ENCODE assay signal across 33 cellular contexts in genomic region chr12:29743072-29743471, GRCh38. TPM values are rescaled to one million over a fixed set of nuclear protein-coding genes. Genes with fewer than 3 reads are reported as not detected.
DNase-seq lines count a peak whose midpoint lies in the region; ATAC-seq, FAIRE-seq and TF ChIP-seq lines count a peak whose summit lies in the region.
"Had no signal": no experiment of that assay in that cellular context is flagged by ENCODE, and none has a peak within 500 bp of the region (broad histone marks: within the 10 kb centered on the region; RNA-seq: fewer than 3 reads in every experiment).

No MANE protein-coding gene starts in this region.

- no peaks in the 10 kb centered on the region for H3K9me3 Mint-ChIP-seq in progenitor cell of endocrine pancreas (ENCODE audit: low read depth)
- H3K9me3 Mint-ChIP-seq: activated CD4-positive, alpha-beta memory T cell treated with anti-CD3 and anti-CD28 coated beads, Interleukin-2, amount 10 ng/mL, durations not matched to agents 7 days and 5 days; activated naive CD8-positive, alpha-beta T cell treated with anti-CD3 and anti-CD28 coated beads, Interleukin-2, amount 50 U/mL, for 24 hours; effector memory CD8-positive, alpha-beta T cell had no signal

- no peak for TF ChIP-seq CTCF in psoas muscle (IDR thresholded peaks at IDR 0.05)
- TF ChIP-seq CTCF in progenitor cell of endocrine pancreas (IDR thresholded peaks at IDR 0.05; ENCODE audit: unreplicated experiment), result no peak
- TF ChIP-seq CTCF in thyroid gland (IDR thresholded peaks at IDR 0.05), result no peak

- no peak overlapping the region for H3K4me3 ChIP-seq in psoas muscle
- no peak overlapping the region for H3K4me3 ChIP-seq in small intestine (ENCODE audit: low read depth in 1 of 2, low read length in 2 of 2)
- H3K4me3 ChIP-seq in thyroid gland (replicated peaks in 1 of 3), result no peak overlapping the region
- H3K4me3 ChIP-seq: body of pancreas, coronary artery, esophagus muscularis mucosa, HAP-1, SJCRH30, transverse colon had no signal

- TF ChIP-seq POLR2A in thyroid gland (IDR thresholded peaks at IDR 0.05), result no peak

- intact Hi-C loops in psoas muscle (cut with DNase I), result loop anchor here in 1 of 2 donors (5.0 kb wide), 1 partner anchor 39 kb away; the partner anchor contains the start of gene TMTC1
- intact Hi-C loops in thyroid gland (cut with DNase I), result no loop called here

- no peak for TF ChIP-seq EP300 in Ishikawa (IDR thresholded peaks at IDR 0.05; ENCODE audit: borderline replicate concordance)

- H3K27ac ChIP-seq in epithelial cell of prostate (peak overlapping the region; percentile 73), psoas muscle (peak overlapping the region; percentile 74), small intestine (ENCODE audit: low read depth in 1 of 2, low read length in 1 of 2) (no peak overlapping the region), thyroid gland (no peak overlapping the region)
- H3K27ac ChIP-seq: body of pancreas, HL-60, SJCRH30, transverse colon had no signal

- H3K36me3 ChIP-seq in psoas muscle (ENCODE audit: insufficient read depth in 1 of 2, low read depth in 1 of 2) (peaks cover 0 to 13% of the 10 kb centered on the region in 2 donors), small intestine (ENCODE audit: control insufficient read depth in 2 of 2, insufficient read depth in 2 of 2, low read length in 2 of 2) (no peaks in the 10 kb centered on the region), thyroid gland (no peaks in the 10 kb centered on the region)
- H3K36me3 ChIP-seq: HAP-1, transverse colon had no signal

- H3K27me3 ChIP-seq in psoas muscle (ENCODE audit: insufficient read depth in 3 of 3, low read length in 2 of 3) (no peaks in the 10 kb centered on the region), small intestine (ENCODE audit: control insufficient read depth in 2 of 2, insufficient read depth in 2 of 2, low read length in 2 of 2) (no peaks in the 10 kb centered on the region), thyroid gland (no peaks in the 10 kb centered on the region)
- H3K27me3 ChIP-seq: body of pancreas, esophagus muscularis mucosa, SJCRH30, transverse colon had no signal

- no peak overlapping the region for H3K4me3 Mint-ChIP-seq in progenitor cell of endocrine pancreas (ENCODE audit: low read depth)
- H3K4me3 Mint-ChIP-seq: activated CD4-positive, alpha-beta memory T cell treated with anti-CD3 and anti-CD28 coated beads, Interleukin-2, amount 10 ng/mL, durations not matched to agents 7 days and 5 days; activated naive CD8-positive, alpha-beta T cell treated with anti-CD3 and anti-CD28 coated beads, Interleukin-2, amount 50 U/mL, for 24 hours; CD14-positive monocyte; effector memory CD8-positive, alpha-beta T cell; stimulated activated naive B cell treated with anti-CD40 and anti-IgM and Interleukin-4, amounts not matched to agents 10 μg/mL and 1 μg/mL and 100 μg/mL, for 72 hours had no signal

- no peak for FAIRE-seq in small intestine (lab: Jason Lieb, UNC)
- FAIRE-seq: D721Med, GM12892, HepG2, TTC549 had no signal

- H3K9me3 ChIP-seq in psoas muscle (no peaks in the 10 kb centered on the region), small intestine (ENCODE audit: control insufficient read depth, low read depth) (no peaks in the 10 kb centered on the region), thyroid gland (no peaks in the 10 kb centered on the region)
- H3K9me3 ChIP-seq: body of pancreas, esophagus muscularis mucosa, HAP-1, SJCRH30, transverse colon had no signal

- no peak for TF ChIP-seq RAD21 in Ishikawa (IDR thresholded peaks at IDR 0.05; ENCODE audit: low read depth)

- H3K4me1 ChIP-seq in psoas muscle, result peaks cover 59% of the 10 kb centered on the region
- H3K4me1 ChIP-seq in small intestine (ENCODE audit: control insufficient read depth in 2 of 2, insufficient read depth in 1 of 2, low read depth in 1 of 2, low read length in 1 of 2), result no peaks in the 10 kb centered on the region
- H3K4me1 ChIP-seq in thyroid gland, result no peaks in the 10 kb centered on the region
- H3K4me1 ChIP-seq: body of pancreas, transverse colon had no signal

- ATAC-seq in psoas muscle, result peak in 3 of 4 donors; percentile 41 to 61 (median 50)
- ATAC-seq in GM21576 (IDR thresholded peaks at IDR 0.05; ENCODE audit: unreplicated experiment), result no peak
- ATAC-seq: activated naive CD8-positive, alpha-beta T cell treated with anti-CD3 and anti-CD28 coated beads, Interleukin-2, amount 50 U/mL, for 24 hours; body of pancreas; effector memory CD8-positive, alpha-beta T cell; HepG2; stimulated activated naive B cell treated with anti-CD40 and anti-IgM and Interleukin-4, amounts not matched to agents 10 μg/mL and 1 μg/mL and 100 μg/mL, for 72 hours had no signal

- peak; percentile 5 for DNase-seq in DMS 273 treated with DMSO at 0.1 percent for 48 hours (lab: John Stamatoyannopoulos, UW)
- DNase-seq in epithelial cell of prostate (ENCODE audit: low read depth, low spot score), result no peak
- no peak for DNase-seq in psoas muscle
- no peak for DNase-seq in small intestine
- no peak for DNase-seq in progenitor cell of endocrine pancreas (ENCODE audit: low spot score, unreplicated experiment)
- DNase-seq in thyroid gland, result no peak
- DNase-seq: activated CD4-positive, alpha-beta memory T cell treated with anti-CD3 and anti-CD28 coated beads, Interleukin-2, amount 10 ng/mL, durations not matched to agents 7 days and 5 days; activated CD4-positive, CD25-positive, alpha-beta regulatory T cell treated with anti-CD3 and anti-CD28 coated beads, Interleukin-2, amount 50 U/mL, for 72 hours; activated gamma-delta T cell; activated naive CD8-positive, alpha-beta T cell treated with anti-CD3 and anti-CD28 coated beads, Interleukin-2, amount 50 U/mL, for 24 hours; body of pancreas; effector memory CD8-positive, alpha-beta T cell; NCI-H1105; NCI-H2081 treated with DMSO at 0.1 percent for 48 hours; NCI-H510A; NK-92 treated with Interleukin-12 subunit alpha and Interleukin-12 subunit beta, amount 100 ng/mL, for 24 hours; stimulated activated CD4-positive, alpha-beta T cell treated with anti-CD3 and anti-CD28 coated beads, Interleukin-12 subunit alpha, Interleukin-12 subunit beta, amount 100 ng/mL, for 4 hours; stimulated activated CD4-positive, alpha-beta T cell treated with anti-CD3 and anti-CD28 coated beads, Interleukin-4, amount 100 ng/mL, for 24 hours; stimulated activated naive B cell treated with anti-CD40 and anti-IgM and Interleukin-4, amounts not matched to agents 10 μg/mL and 1 μg/mL and 100 μg/mL, for 72 hours; T-helper 1 cell; transverse colon had no signal

- H3K27ac Mint-ChIP-seq in progenitor cell of endocrine pancreas, result no peak overlapping the region
- H3K27ac Mint-ChIP-seq: activated CD4-positive, alpha-beta memory T cell treated with anti-CD3 and anti-CD28 coated beads, Interleukin-2, amount 10 ng/mL, durations not matched to agents 7 days and 5 days; activated naive CD8-positive, alpha-beta T cell treated with anti-CD3 and anti-CD28 coated beads, Interleukin-2, amount 50 U/mL, for 24 hours; CD14-positive monocyte; effector memory CD8-positive, alpha-beta T cell; stimulated activated naive B cell treated with anti-CD40 and anti-IgM and Interleukin-4, amounts not matched to agents 10 μg/mL and 1 μg/mL and 100 μg/mL, for 72 hours had no signal

- no peaks in the 10 kb centered on the region for H3K27me3 Mint-ChIP-seq in progenitor cell of endocrine pancreas
- H3K27me3 Mint-ChIP-seq: activated CD4-positive, alpha-beta memory T cell treated with anti-CD3 and anti-CD28 coated beads, Interleukin-2, amount 10 ng/mL, durations not matched to agents 7 days and 5 days; activated naive CD8-positive, alpha-beta T cell treated with anti-CD3 and anti-CD28 coated beads, Interleukin-2, amount 50 U/mL, for 24 hours; effector memory CD8-positive, alpha-beta T cell; stimulated activated naive B cell treated with anti-CD40 and anti-IgM and Interleukin-4, amounts not matched to agents 10 μg/mL and 1 μg/mL and 100 μg/mL, for 72 hours had no signal

- 34 to 57% (median 38%) methylated on average over 4 of the region's 4 CpGs for WGBS in psoas muscle, 3 donors
- 83 to 93% (median 84%) methylated on average over 4 of the region's 4 CpGs for WGBS in small intestine, 3 donors
- WGBS in thyroid gland, 2 donors, result 87 to 90% methylated on average over 4 of the region's 4 CpGs

- H3K4me1 Mint-ChIP-seq in progenitor cell of endocrine pancreas (ENCODE audit: low read depth), result peaks cover 2% of the 10 kb centered on the region
- H3K4me1 Mint-ChIP-seq: activated CD4-positive, alpha-beta memory T cell treated with anti-CD3 and anti-CD28 coated beads, Interleukin-2, amount 10 ng/mL, durations not matched to agents 7 days and 5 days; activated naive CD8-positive, alpha-beta T cell treated with anti-CD3 and anti-CD28 coated beads, Interleukin-2, amount 50 U/mL, for 24 hours; CD14-positive monocyte; stimulated activated naive B cell treated with anti-CD40 and anti-IgM and Interleukin-4, amounts not matched to agents 10 μg/mL and 1 μg/mL and 100 μg/mL, for 72 hours had no signal

- peaks cover 2% of the 10 kb centered on the region for H3K36me3 Mint-ChIP-seq in progenitor cell of endocrine pancreas (ENCODE audit: insufficient read depth)
- H3K36me3 Mint-ChIP-seq: stimulated activated naive B cell treated with anti-CD40 and anti-IgM and Interleukin-4, amounts not matched to agents 10 μg/mL and 1 μg/mL and 100 μg/mL, for 72 hours had no signal

TF ChIP-seq in Ishikawa, 13 proteins besides CTCF, POLR2A, EP300 and RAD21:
- no peak for TF ChIP-seq YY1 (IDR thresholded peaks at IDR 0.05; ENCODE audit: low read depth)
- TF ChIP-seq EGR1 (IDR thresholded peaks at IDR 0.05), result no peak
- peak; percentile 65 for TF ChIP-seq CEBPB (IDR thresholded peaks at IDR 0.05)
- no peak for TF ChIP-seq TCF12 (IDR thresholded peaks at IDR 0.05; ENCODE audit: low read depth)

RNA-seq across cellular contexts. Expression of gene TMTC1, which starts 40.7 kb away (rescaled TPM):
- total RNA-seq in psoas muscle, result 10 to 100 TPM; 30.4 to 45.8 (median 39.5) TPM
- 10 to 100 TPM; 15.8 to 29.8 (median 24.7) TPM for polyA plus RNA-seq in psoas muscle
- 10 to 100 TPM in 1 of 3 donors, 1 to 10 TPM in 2; 1.1 to 11.4 (median 1.1) TPM for polyA plus RNA-seq in small intestine
- 18.1 and 19.2 TPM in 2 replicates for total RNA-seq in progenitor cell of endocrine pancreas
- 10 to 100 TPM; 16.6 to 47.8 (median 25.6) TPM for total RNA-seq in thyroid gland

Comparison
In these comparisons a context has a peak if more than half of its experiments do, and no peak if none do; other contexts are left out.
1. H3K27ac ChIP-seq: peak in epithelial cell of prostate (single experiment) and psoas muscle (single experiment); none in small intestine (0 of 2) and thyroid gland (0 of 3).